ENCODE assay signal across 1 cellular context in the genomic region with DNA sequence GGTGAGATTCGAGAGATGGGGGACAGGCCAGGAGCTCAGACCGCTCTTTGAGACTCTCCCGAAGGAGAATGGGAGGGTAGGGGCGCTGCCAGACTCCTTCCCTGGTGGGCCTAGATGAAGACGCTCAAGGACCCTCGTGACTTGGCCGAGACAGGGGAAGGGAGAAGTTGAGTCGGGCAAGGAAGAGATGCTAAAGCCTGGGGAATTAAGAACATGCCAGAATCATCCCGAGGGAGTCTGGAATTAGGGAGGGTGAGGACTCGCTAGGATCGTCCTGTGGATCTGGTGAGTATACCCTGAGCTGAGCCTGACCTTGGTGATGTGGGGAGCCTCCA.
TF ChIP-seq lines count a peak whose summit lies in the region.

No MANE protein-coding gene starts in this region.

TF ChIP-seq in SK-N-SH treated with all-trans-retinoic acid at 6 μM for 48 hours, 23 proteins besides CTCF, POLR2A, EP300 and RAD21 (continued from another document):
- TF ChIP-seq, protein P1, sequence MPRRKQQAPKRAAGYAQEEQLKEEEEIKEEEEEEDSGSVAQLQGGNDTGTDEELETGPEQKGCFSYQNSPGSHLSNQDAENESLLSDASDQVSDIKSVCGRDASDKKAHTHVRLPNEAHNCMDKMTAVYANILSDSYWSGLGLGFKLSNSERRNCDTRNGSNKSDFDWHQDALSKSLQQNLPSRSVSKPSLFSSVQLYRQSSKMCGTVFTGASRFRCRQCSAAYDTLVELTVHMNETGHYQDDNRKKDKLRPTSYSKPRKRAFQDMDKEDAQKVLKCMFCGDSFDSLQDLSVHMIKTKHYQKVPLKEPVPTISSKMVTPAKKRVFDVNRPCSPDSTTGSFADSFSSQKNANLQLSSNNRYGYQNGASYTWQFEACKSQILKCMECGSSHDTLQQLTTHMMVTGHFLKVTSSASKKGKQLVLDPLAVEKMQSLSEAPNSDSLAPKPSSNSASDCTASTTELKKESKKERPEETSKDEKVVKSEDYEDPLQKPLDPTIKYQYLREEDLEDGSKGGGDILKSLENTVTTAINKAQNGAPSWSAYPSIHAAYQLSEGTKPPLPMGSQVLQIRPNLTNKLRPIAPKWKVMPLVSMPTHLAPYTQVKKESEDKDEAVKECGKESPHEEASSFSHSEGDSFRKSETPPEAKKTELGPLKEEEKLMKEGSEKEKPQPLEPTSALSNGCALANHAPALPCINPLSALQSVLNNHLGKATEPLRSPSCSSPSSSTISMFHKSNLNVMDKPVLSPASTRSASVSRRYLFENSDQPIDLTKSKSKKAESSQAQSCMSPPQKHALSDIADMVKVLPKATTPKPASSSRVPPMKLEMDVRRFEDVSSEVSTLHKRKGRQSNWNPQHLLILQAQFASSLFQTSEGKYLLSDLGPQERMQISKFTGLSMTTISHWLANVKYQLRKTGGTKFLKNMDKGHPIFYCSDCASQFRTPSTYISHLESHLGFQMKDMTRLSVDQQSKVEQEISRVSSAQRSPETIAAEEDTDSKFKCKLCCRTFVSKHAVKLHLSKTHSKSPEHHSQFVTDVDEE (CRISPR knock-in tag; IDR thresholded peaks at IDR 0.05), result no peak
- TF ChIP-seq ZC3H10 (CRISPR knock-in tag; IDR thresholded peaks at IDR 0.05) (no peak), PPARA (CRISPR knock-in tag; IDR thresholded peaks at IDR 0.05; ENCODE audit: borderline replicate concordance) (no peak)
- TF ChIP-seq, protein P2, sequence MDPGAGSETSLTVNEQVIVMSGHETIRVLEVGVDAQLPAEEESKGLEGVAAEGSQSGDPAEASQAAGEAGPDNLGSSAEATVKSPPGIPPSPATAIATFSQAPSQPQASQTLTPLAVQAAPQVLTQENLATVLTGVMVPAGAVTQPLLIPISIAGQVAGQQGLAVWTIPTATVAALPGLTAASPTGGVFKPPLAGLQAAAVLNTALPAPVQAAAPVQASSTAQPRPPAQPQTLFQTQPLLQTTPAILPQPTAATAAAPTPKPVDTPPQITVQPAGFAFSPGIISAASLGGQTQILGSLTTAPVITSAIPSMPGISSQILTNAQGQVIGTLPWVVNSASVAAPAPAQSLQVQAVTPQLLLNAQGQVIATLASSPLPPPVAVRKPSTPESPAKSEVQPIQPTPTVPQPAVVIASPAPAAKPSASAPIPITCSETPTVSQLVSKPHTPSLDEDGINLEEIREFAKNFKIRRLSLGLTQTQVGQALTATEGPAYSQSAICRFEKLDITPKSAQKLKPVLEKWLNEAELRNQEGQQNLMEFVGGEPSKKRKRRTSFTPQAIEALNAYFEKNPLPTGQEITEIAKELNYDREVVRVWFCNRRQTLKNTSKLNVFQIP (CRISPR knock-in tag; IDR thresholded peaks at IDR 0.05; ENCODE audit: borderline replicate concordance, low read depth), result no peak
